29 cellular contexts compared by ENCODE assay signal in the genomic region with DNA sequence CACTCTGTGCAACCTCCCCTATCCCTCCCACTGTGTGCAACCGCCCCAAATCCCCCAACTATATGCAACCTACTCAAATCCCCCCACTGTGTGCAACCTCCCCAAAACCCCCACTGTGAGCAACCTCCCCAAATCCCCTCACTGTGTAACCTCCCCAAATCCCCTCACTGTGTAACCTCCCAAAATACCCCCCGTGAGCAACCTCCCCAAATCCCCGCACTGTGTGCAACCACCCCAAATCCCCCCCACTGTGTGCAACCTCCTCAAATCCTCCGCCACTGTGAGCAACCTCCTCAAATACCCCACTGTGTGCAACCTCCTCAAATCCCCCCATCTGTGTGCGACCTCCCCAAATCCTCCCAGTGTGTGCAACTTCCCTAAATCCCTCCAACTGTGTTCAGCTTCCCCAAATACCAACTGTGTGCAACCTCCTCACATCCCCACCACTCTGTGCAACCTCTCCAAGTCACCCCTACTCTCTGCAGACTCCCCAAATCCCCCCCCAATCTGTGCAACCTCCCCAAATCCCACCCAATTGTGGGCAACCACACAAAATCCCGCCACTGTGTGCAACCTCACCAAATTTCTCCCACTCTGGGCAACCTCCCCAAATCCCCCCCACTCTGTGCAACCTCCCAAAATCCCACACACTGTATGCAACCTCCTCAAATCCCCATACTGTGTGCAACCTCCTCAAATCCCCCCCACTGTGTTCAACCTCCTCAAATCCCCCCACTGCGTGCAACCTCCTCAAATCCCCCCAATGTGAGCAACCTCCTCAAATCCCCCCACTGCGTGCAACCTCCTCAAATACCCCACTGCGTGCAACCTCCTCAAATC.
"Had no signal": no experiment of that assay in that cellular context is flagged by ENCODE, and none has a peak within 500 bp of the region (broad histone marks: within the 10 kb centered on the region; RNA-seq: fewer than 3 reads in every experiment).

No MANE protein-coding gene starts in this region.

- DNase-seq: activated CD4-positive, alpha-beta T cell treated with anti-CD3 and anti-CD28 coated beads for 36 hours; activated CD4-positive, CD25-positive, alpha-beta regulatory T cell; activated CD8-positive, alpha-beta memory T cell treated with anti-CD3 and anti-CD28 coated beads, Interleukin-2, amount 10 ng/mL, durations not matched to agents 7 days and 5 days; activated T-cell treated with anti-CD3 and anti-CD28 coated beads, Interleukin-2, amount 50 U/mL, for 48 hours; anterior cingulate cortex; body of pancreas; cerebellar nuclear complex; dorsolateral prefrontal cortex; effector memory CD8-positive, alpha-beta T cell; erythroblast; head of caudate nucleus; hippocampal formation; midbrain; naive thymus-derived CD4-positive, alpha-beta T cell; stimulated activated CD4-positive, alpha-beta T cell treated with anti-CD3 and anti-CD28 coated beads, Interleukin-1b, Interleukin-23, amount 100 ng/mL, for 48 hours; stimulated activated CD4-positive, alpha-beta T cell treated with anti-CD3 and anti-CD28 coated beads, Interleukin-4, amount 100 ng/mL, for 4 hours; stimulated activated naive B cell treated with anti-CD40 and anti-IgM and Interleukin-4, amounts not matched to agents 10 μg/mL and 1 μg/mL and 100 μg/mL, for 72 hours; T-helper 1 cell; tibial artery; upper lobe of right lung had no signal

- H3K9me3 Mint-ChIP-seq: activated T-helper 2 cell treated with anti-CD3 and anti-CD28 coated beads, Interferon-gamma antibody, Interleukin-2, Interleukin-4, amounts not matched to agents 10 μg/mL and 5 μg/mL and 100 μg/mL, durations not matched to agents 14 hours and 24 hours and 36 hours; neural crest cell; T-helper 2 cell treated with Interferon-gamma antibody and Interleukin-4, amounts not matched to agents 5 μg/mL and 100 μg/mL, for 36 hours had no signal

- H3K36me3 ChIP-seq: suprapubic skin, tibial artery, upper lobe of right lung had no signal

- H3K9me3 ChIP-seq: body of pancreas, suprapubic skin, tibial artery, upper lobe of right lung had no signal

- H3K4me2 ChIP-seq: smooth muscle cell had no signal

- H3K27ac Mint-ChIP-seq: activated CD4-positive, alpha-beta T cell treated with anti-CD3 and anti-CD28 coated beads for 36 hours; activated CD8-positive, alpha-beta memory T cell treated with anti-CD3 and anti-CD28 coated beads, Interleukin-2, amount 10 ng/mL, durations not matched to agents 7 days and 5 days; activated CD8-positive, alpha-beta T cell treated with anti-CD3 and anti-CD28 coated beads, Interleukin-2, amount 10 ng/mL, durations not matched to agents 7 days and 5 days; activated naive CD8-positive, alpha-beta T cell; activated T-helper 2 cell treated with anti-CD3 and anti-CD28 coated beads, Interferon-gamma antibody, Interleukin-2, Interleukin-4, amounts not matched to agents 10 μg/mL and 5 μg/mL and 100 μg/mL, durations not matched to agents 14 hours and 24 hours and 36 hours; effector memory CD8-positive, alpha-beta T cell; progenitor cell of endocrine pancreas; stimulated activated naive B cell treated with anti-CD40 and anti-IgM and Interleukin-4, amounts not matched to agents 10 μg/mL and 1 μg/mL and 100 μg/mL, for 72 hours; T-helper 2 cell treated with Interferon-gamma antibody and Interleukin-4, amounts not matched to agents 5 μg/mL and 100 μg/mL, for 36 hours had no signal

- H3K4me1 ChIP-seq: body of pancreas, suprapubic skin, tibial artery, upper lobe of right lung had no signal

- H3K27me3 ChIP-seq: body of pancreas, upper lobe of right lung had no signal

- H3K4me1 Mint-ChIP-seq: activated CD4-positive, alpha-beta T cell treated with anti-CD3 and anti-CD28 coated beads for 36 hours; activated CD8-positive, alpha-beta memory T cell treated with anti-CD3 and anti-CD28 coated beads, Interleukin-2, amount 10 ng/mL, durations not matched to agents 7 days and 5 days; neural crest cell; stimulated activated naive B cell treated with anti-CD40 and anti-IgM and Interleukin-4, amounts not matched to agents 10 μg/mL and 1 μg/mL and 100 μg/mL, for 72 hours had no signal

- H3K4me3 Mint-ChIP-seq: activated CD4-positive, alpha-beta T cell treated with anti-CD3 and anti-CD28 coated beads for 36 hours; activated CD8-positive, alpha-beta memory T cell treated with anti-CD3 and anti-CD28 coated beads, Interleukin-2, amount 10 ng/mL, durations not matched to agents 7 days and 5 days; activated CD8-positive, alpha-beta T cell treated with anti-CD3 and anti-CD28 coated beads, Interleukin-2, amount 10 ng/mL, durations not matched to agents 7 days and 5 days; activated naive CD8-positive, alpha-beta T cell; effector memory CD8-positive, alpha-beta T cell; naive thymus-derived CD4-positive, alpha-beta T cell; neural crest cell; stimulated activated naive B cell treated with anti-CD40 and anti-IgM and Interleukin-4, amounts not matched to agents 10 μg/mL and 1 μg/mL and 100 μg/mL, for 72 hours; T-helper 2 cell treated with Interferon-gamma antibody and Interleukin-4, amounts not matched to agents 5 μg/mL and 100 μg/mL, for 36 hours had no signal

- H3K4me3 ChIP-seq: body of pancreas, coronary artery, dorsolateral prefrontal cortex, smooth muscle cell, suprapubic skin, tibial artery, upper lobe of right lung had no signal

- H3K27me3 Mint-ChIP-seq: activated CD4-positive, alpha-beta T cell treated with anti-CD3 and anti-CD28 coated beads for 36 hours; activated CD8-positive, alpha-beta memory T cell treated with anti-CD3 and anti-CD28 coated beads, Interleukin-2, amount 10 ng/mL, durations not matched to agents 7 days and 5 days; activated naive CD8-positive, alpha-beta T cell; effector memory CD8-positive, alpha-beta T cell had no signal

- H3K36me3 Mint-ChIP-seq: activated CD8-positive, alpha-beta memory T cell treated with anti-CD3 and anti-CD28 coated beads, Interleukin-2, amount 10 ng/mL, durations not matched to agents 7 days and 5 days; activated naive CD8-positive, alpha-beta T cell; naive thymus-derived CD4-positive, alpha-beta T cell; stimulated activated naive B cell treated with anti-CD40 and anti-IgM and Interleukin-4, amounts not matched to agents 10 μg/mL and 1 μg/mL and 100 μg/mL, for 72 hours had no signal

- ATAC-seq: activated CD4-positive, alpha-beta T cell treated with anti-CD3 and anti-CD28 coated beads for 36 hours; activated CD8-positive, alpha-beta memory T cell treated with anti-CD3 and anti-CD28 coated beads, Interleukin-2, amount 10 ng/mL, durations not matched to agents 7 days and 5 days; activated CD8-positive, alpha-beta T cell treated with anti-CD3 and anti-CD28 coated beads, Interleukin-2, amount 10 ng/mL, durations not matched to agents 7 days and 5 days; body of pancreas; effector memory CD8-positive, alpha-beta T cell; naive thymus-derived CD4-positive, alpha-beta T cell; upper lobe of right lung had no signal

- H3K27ac ChIP-seq: body of pancreas, coronary artery, dorsolateral prefrontal cortex, suprapubic skin, tibial artery, upper lobe of right lung had no signal
